Comparison of ENCODE assay signal across 27 cellular contexts in genomic region chrX:132467029-132467428, GRCh38. TPM values are rescaled to one million over a fixed set of nuclear protein-coding genes. Genes with fewer than 3 reads are reported as not detected.
DNase-seq lines count a peak whose midpoint lies in the region; ATAC-seq and TF ChIP-seq lines count a peak whose summit lies in the region.
"Had no signal": no experiment of that assay in that cellular context is flagged by ENCODE, and none has a peak within 500 bp of the region (broad histone marks: within the 10 kb centered on the region; RNA-seq: fewer than 3 reads in every experiment).

No MANE protein-coding gene starts in this region.

- H3K27ac Mint-ChIP-seq in mesothelial cell of epicardium = peak overlapping the region; percentile 54
- no peak overlapping the region for H3K27ac Mint-ChIP-seq in osteocyte (ENCODE audit: unreplicated experiment)
- no peak overlapping the region for H3K27ac Mint-ChIP-seq in effector memory CD8-positive, alpha-beta T cell
- H3K27ac Mint-ChIP-seq: naive B cell; stimulated activated naive CD8-positive, alpha-beta T cell treated with anti-CD3 and anti-CD28 coated beads, Interleukin-15, amount 100 ng/mL, for 72 hours had no signal

- TF ChIP-seq CTCF in AG09309 (IDR thresholded peaks at IDR 0.05; ENCODE audit: control insufficient read depth, insufficient read depth, low read depth, low read length, missing control alignments) = no peak
- no peak for TF ChIP-seq CTCF in mesothelial cell of epicardium (IDR thresholded peaks at IDR 0.05; ENCODE audit: unreplicated experiment)
- TF ChIP-seq CTCF in osteocyte (IDR thresholded peaks at IDR 0.05) = no peak

- no peak overlapping the region for H3K4me3 ChIP-seq in AG09309 (ENCODE audit: control insufficient read depth, low read depth, low read length)
- H3K4me3 ChIP-seq: esophagus muscularis mucosa, GM12878, transverse colon had no signal

- H3K4me1 Mint-ChIP-seq in mesothelial cell of epicardium (peaks cover 21% of the 10 kb centered on the region), osteocyte (ENCODE audit: unreplicated experiment) (no peaks in the 10 kb centered on the region)
- H3K4me1 Mint-ChIP-seq in effector memory CD8-positive, alpha-beta T cell (ENCODE audit: low read depth in 2 of 2) = peaks cover 0 to 1% of the 10 kb centered on the region in 2 donors
- H3K4me1 Mint-ChIP-seq: stimulated activated naive CD8-positive, alpha-beta T cell treated with anti-CD3 and anti-CD28 coated beads, Interleukin-15, amount 100 ng/mL, for 72 hours had no signal

- no peak overlapping the region for H3K4me3 Mint-ChIP-seq in mesothelial cell of epicardium
- H3K4me3 Mint-ChIP-seq in osteocyte (ENCODE audit: unreplicated experiment) = no peak overlapping the region
- no peak overlapping the region for H3K4me3 Mint-ChIP-seq in effector memory CD8-positive, alpha-beta T cell
- H3K4me3 Mint-ChIP-seq: activated T-cell treated with anti-CD3 and anti-CD28 coated beads, Interleukin-2, amount 50 U/mL, for 4 hours; memory B cell; naive B cell; stimulated activated naive CD8-positive, alpha-beta T cell treated with anti-CD3 and anti-CD28 coated beads, Interleukin-15, amount 100 ng/mL, for 72 hours had no signal

- H3K9me3 Mint-ChIP-seq in mesothelial cell of epicardium = peaks cover 3% of the 10 kb centered on the region
- no peaks in the 10 kb centered on the region for H3K9me3 Mint-ChIP-seq in osteocyte (ENCODE audit: unreplicated experiment)
- H3K9me3 Mint-ChIP-seq in effector memory CD8-positive, alpha-beta T cell = no peaks in the 10 kb centered on the region
- H3K9me3 Mint-ChIP-seq: activated T-cell treated with anti-CD3 and anti-CD28 coated beads, Interleukin-2, amount 50 U/mL, for 4 hours; memory B cell; naive B cell; stimulated activated naive CD8-positive, alpha-beta T cell treated with anti-CD3 and anti-CD28 coated beads, Interleukin-15, amount 100 ng/mL, for 72 hours had no signal

- no peaks in the 10 kb centered on the region for H3K36me3 Mint-ChIP-seq in mesothelial cell of epicardium
- no peaks in the 10 kb centered on the region for H3K36me3 Mint-ChIP-seq in osteocyte (ENCODE audit: unreplicated experiment)
- no peaks in the 10 kb centered on the region for H3K36me3 Mint-ChIP-seq in effector memory CD8-positive, alpha-beta T cell (ENCODE audit: insufficient read depth)
- H3K36me3 Mint-ChIP-seq: naive B cell had no signal

- peak; percentile 21 for DNase-seq in AG09309 (ENCODE audit: low read depth)
- DNase-seq in M059J (ENCODE audit: low read depth) = peak; percentile 55
- DNase-seq in mesothelial cell of epicardium (ENCODE audit: low spot score in 2 of 2, unreplicated experiment in 2 of 2) = no peak
- no peak for DNase-seq in stimulated activated naive CD8-positive, alpha-beta T cell treated with anti-CD3 and anti-CD28 coated beads, Interleukin-15, Interleukin-2, amounts not matched to agents 100 U/mL and 50 U/mL, for 24 hours
- no peak for DNase-seq in osteocyte (ENCODE audit: extremely low spot score, unreplicated experiment)
- DNase-seq in DMS 273 treated with DMSO at 0.1 percent for 48 hours (lab: John Stamatoyannopoulos, UW) = no peak
- no peak for DNase-seq in effector memory CD8-positive, alpha-beta T cell
- DNase-seq: activated naive CD4-positive, alpha-beta T cell treated with Interleukin-2 at 50 U/mL for 16 hours; activated T-cell treated with anti-CD3 and anti-CD28 coated beads, Interleukin-2, amount 50 U/mL, for 4 hours; anterior cingulate cortex; central memory CD4-positive, alpha-beta T cell; DMS153; effector CD4-positive, alpha-beta T cell; glutamatergic neuron; left cardiac atrium; naive B cell; NCI-H1048; NCI-H2029; occipital lobe; right cardiac atrium; SHP77 treated with DMSO at 0.1 percent for 48 hours; stimulated activated naive CD8-positive, alpha-beta T cell treated with anti-CD3 and anti-CD28 coated beads, Interleukin-15, amount 100 ng/mL, for 72 hours; transverse colon had no signal

- peak; percentile 74 for ATAC-seq in esophagus mucosa
- no peak for ATAC-seq in stimulated activated naive CD8-positive, alpha-beta T cell treated with anti-CD3 and anti-CD28 coated beads, Interleukin-15, Interleukin-2, amounts not matched to agents 100 U/mL and 50 U/mL, for 24 hours
- ATAC-seq in effector memory CD8-positive, alpha-beta T cell (replicated peaks) = no peak
- ATAC-seq: activated T-cell treated with anti-CD3 and anti-CD28 coated beads, Interleukin-2, amount 50 U/mL, for 4 hours; GM12878; left cardiac atrium; right cardiac atrium; stimulated activated naive CD8-positive, alpha-beta T cell treated with anti-CD3 and anti-CD28 coated beads, Interleukin-15, amount 100 ng/mL, for 72 hours had no signal

- no peaks in the 10 kb centered on the region for H3K27me3 Mint-ChIP-seq in mesothelial cell of epicardium (ENCODE audit: low read depth)
- H3K27me3 Mint-ChIP-seq in osteocyte (ENCODE audit: unreplicated experiment) = no peaks in the 10 kb centered on the region
- no peaks in the 10 kb centered on the region for H3K27me3 Mint-ChIP-seq in effector memory CD8-positive, alpha-beta T cell
- H3K27me3 Mint-ChIP-seq: memory B cell; naive B cell; stimulated activated naive CD8-positive, alpha-beta T cell treated with anti-CD3 and anti-CD28 coated beads, Interleukin-15, amount 100 ng/mL, for 72 hours had no signal

RNA-seq across cellular contexts. Expression of gene MBNL3, which starts 21.8 kb away (rescaled TPM):
- total RNA-seq in M059J (2014; rRNA removed; shearing (Covaris generic)) = 3.0 and 4.7 TPM in 2 replicates
- 27.8 TPM for total RNA-seq in esophagus mucosa
- total RNA-seq in mesothelial cell of epicardium = 28.1 to 32.5 TPM (median 29.8 TPM) in 3 replicates
- total RNA-seq in osteocyte = 7.3 and 7.7 TPM in 2 replicates

Comparison
In these comparisons a context has a peak if more than half of its experiments do, and no peak if none do; other contexts are left out.
1. DNase-seq: peak in AG09309 (single experiment) and M059J (single experiment); none in mesothelial cell of epicardium (0 of 2), stimulated activated naive CD8-positive, alpha-beta T cell treated with anti-CD3 and anti-CD28 coated beads, Interleukin-15, Interleukin-2, amounts not matched to agents 100 U/mL and 50 U/mL, for 24 hours (single experiment), osteocyte (single experiment), DMS 273 treated with DMSO at 0.1 percent for 48 hours (single experiment) and effector memory CD8-positive, alpha-beta T cell (0 of 3).